ENCODE assay signal across 10 cellular contexts in the genomic region with DNA sequence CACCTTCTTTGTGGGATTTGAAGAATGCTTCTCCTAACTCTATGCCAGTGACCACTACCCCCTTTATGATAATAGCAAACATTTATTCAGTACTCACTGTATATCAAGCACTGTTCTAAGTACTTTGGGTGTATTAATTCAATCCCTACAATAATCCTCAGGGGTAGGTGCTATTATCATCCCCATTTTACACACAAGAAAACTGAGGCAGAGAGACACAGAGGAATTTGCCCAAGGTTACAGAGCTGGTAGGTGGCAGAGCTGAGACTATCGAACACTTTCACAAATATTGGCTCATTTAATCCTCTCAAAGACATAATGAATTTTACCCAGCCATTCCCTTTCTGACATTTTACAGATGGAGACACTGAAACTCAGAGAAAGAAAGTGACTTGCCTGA.
"Had no signal": no experiment of that assay in that cellular context is flagged by ENCODE, and none has a peak within 500 bp of the region (broad histone marks: within the 10 kb centered on the region; RNA-seq: fewer than 3 reads in every experiment).

No MANE protein-coding gene starts in this region.

- DNase-seq: GM23248, GOT3, H7, H9, HCEC 1CT, HFFc6 had no signal

- H3K4me3 ChIP-seq: GM23248, HAP-1 had no signal

- H2AFZ ChIP-seq: GM23248 had no signal

- H3K9me3 ChIP-seq: HAP-1 had no signal

- H3K9me3 Mint-ChIP-seq: H9, HFFc6 had no signal

- H3K4me3 Mint-ChIP-seq: H9, HFFc6 had no signal

- H3K9ac ChIP-seq: GM23248 had no signal

- H3K4me1 ChIP-seq: HAP-1 had no signal

- H3K36me3 ChIP-seq: HAP-1 had no signal

- H3K27ac Mint-ChIP-seq: HFFc6 had no signal

- ATAC-seq: HCT116 had no signal

- FAIRE-seq: H1, H54 had no signal

- H3K27ac ChIP-seq: GM23248 had no signal
